In the genomic region with DNA sequence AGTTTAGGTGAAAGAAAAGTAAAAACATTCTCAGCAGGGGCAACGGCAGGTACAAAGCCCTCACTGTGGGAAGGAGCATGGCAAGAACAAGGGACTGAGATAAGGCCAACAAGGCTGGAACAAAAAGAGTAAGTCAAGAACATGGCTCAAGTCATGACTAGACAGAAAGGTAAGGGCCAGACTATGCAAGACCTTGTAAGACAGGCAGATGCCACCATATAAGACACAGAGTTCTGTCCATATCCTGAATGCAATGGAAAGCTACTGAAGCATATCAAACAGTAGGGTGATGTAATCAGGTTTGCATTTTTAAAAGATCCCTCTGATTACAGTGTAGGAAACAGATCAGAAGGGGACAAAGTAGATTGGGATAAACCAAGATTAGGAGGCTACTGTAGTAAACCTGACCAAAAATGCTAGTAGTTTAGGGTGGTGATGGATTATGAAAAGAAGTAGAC, we compare ENCODE assay signal across 1 cellular context.
TF ChIP-seq lines count a peak whose summit lies in the region.

No MANE protein-coding gene starts in this region.

TF ChIP-seq in GM23338, 12 proteins besides CTCF, POLR2A, EP300 and RAD21:
- TF ChIP-seq, protein P1, sequence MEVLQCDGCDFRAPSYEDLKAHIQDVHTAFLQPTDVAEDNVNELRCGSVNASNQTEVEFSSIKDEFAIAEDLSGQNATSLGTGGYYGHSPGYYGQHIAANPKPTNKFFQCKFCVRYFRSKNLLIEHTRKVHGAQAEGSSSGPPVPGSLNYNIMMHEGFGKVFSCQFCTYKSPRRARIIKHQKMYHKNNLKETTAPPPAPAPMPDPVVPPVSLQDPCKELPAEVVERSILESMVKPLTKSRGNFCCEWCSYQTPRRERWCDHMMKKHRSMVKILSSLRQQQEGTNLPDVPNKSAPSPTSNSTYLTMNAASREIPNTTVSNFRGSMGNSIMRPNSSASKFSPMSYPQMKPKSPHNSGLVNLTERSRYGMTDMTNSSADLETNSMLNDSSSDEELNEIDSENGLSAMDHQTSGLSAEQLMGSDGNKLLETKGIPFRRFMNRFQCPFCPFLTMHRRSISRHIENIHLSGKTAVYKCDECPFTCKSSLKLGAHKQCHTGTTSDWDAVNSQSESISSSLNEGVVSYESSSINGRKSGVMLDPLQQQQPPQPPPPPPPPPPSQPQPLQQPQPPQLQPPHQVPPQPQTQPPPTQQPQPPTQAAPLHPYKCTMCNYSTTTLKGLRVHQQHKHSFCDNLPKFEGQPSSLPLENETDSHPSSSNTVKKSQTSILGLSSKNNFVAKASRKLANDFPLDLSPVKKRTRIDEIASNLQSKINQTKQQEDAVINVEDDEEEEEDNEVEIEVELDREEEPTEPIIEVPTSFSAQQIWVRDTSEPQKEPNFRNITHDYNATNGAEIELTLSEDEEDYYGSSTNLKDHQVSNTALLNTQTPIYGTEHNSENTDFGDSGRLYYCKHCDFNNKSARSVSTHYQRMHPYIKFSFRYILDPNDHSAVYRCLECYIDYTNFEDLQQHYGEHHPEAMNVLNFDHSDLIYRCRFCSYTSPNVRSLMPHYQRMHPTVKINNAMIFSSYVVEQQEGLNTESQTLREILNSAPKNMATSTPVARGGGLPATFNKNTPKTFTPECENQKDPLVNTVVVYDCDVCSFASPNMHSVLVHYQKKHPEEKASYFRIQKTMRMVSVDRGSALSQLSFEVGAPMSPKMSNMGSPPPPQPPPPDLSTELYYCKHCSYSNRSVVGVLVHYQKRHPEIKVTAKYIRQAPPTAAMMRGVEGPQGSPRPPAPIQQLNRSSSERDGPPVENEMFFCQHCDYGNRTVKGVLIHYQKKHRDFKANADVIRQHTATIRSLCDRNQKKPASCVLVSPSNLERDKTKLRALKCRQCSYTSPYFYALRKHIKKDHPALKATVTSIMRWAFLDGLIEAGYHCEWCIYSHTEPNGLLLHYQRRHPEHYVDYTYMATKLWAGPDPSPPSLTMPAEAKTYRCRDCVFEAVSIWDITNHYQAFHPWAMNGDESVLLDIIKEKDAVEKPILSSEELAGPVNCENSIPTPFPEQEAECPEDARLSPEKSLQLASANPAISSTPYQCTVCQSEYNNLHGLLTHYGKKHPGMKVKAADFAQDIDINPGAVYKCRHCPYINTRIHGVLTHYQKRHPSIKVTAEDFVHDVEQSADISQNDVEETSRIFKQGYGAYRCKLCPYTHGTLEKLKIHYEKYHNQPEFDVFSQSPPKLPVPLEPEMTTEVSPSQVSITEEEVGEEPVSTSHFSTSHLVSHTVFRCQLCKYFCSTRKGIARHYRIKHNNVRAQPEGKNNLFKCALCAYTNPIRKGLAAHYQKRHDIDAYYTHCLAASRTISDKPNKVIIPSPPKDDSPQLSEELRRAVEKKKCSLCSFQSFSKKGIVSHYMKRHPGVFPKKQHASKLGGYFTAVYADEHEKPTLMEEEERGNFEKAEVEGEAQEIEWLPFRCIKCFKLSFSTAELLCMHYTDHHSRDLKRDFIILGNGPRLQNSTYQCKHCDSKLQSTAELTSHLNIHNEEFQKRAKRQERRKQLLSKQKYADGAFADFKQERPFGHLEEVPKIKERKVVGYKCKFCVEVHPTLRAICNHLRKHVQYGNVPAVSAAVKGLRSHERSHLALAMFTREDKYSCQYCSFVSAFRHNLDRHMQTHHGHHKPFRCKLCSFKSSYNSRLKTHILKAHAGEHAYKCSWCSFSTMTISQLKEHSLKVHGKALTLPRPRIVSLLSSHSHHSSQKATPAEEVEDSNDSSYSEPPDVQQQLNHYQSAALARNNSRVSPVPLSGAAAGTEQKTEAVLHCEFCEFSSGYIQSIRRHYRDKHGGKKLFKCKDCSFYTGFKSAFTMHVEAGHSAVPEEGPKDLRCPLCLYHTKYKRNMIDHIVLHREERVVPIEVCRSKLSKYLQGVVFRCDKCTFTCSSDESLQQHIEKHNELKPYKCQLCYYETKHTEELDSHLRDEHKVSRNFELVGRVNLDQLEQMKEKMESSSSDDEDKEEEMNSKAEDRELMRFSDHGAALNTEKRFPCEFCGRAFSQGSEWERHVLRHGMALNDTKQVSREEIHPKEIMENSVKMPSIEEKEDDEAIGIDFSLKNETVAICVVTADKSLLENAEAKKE (CRISPR knock-in tag; IDR thresholded peaks at IDR 0.05), result peak; percentile 55; the same call in 1 of the 2 replicates
- TF ChIP-seq, protein P2, sequence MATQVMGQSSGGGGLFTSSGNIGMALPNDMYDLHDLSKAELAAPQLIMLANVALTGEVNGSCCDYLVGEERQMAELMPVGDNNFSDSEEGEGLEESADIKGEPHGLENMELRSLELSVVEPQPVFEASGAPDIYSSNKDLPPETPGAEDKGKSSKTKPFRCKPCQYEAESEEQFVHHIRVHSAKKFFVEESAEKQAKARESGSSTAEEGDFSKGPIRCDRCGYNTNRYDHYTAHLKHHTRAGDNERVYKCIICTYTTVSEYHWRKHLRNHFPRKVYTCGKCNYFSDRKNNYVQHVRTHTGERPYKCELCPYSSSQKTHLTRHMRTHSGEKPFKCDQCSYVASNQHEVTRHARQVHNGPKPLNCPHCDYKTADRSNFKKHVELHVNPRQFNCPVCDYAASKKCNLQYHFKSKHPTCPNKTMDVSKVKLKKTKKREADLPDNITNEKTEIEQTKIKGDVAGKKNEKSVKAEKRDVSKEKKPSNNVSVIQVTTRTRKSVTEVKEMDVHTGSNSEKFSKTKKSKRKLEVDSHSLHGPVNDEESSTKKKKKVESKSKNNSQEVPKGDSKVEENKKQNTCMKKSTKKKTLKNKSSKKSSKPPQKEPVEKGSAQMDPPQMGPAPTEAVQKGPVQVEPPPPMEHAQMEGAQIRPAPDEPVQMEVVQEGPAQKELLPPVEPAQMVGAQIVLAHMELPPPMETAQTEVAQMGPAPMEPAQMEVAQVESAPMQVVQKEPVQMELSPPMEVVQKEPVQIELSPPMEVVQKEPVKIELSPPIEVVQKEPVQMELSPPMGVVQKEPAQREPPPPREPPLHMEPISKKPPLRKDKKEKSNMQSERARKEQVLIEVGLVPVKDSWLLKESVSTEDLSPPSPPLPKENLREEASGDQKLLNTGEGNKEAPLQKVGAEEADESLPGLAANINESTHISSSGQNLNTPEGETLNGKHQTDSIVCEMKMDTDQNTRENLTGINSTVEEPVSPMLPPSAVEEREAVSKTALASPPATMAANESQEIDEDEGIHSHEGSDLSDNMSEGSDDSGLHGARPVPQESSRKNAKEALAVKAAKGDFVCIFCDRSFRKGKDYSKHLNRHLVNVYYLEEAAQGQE (IDR thresholded peaks at IDR 0.05; ENCODE audit: unreplicated experiment), result no peak
- TF ChIP-seq NANOG (IDR thresholded peaks at IDR 0.05; ENCODE audit: borderline replicate concordance), result no peak
- no peak for TF ChIP-seq CREB1 (CRISPR knock-in tag; IDR thresholded peaks at IDR 0.05; ENCODE audit: low read depth)
- TF ChIP-seq ETS1 (IDR thresholded peaks at IDR 0.05), result no peak
- no peak for TF ChIP-seq ZNF331 (CRISPR knock-in tag; IDR thresholded peaks at IDR 0.05; ENCODE audit: low read depth)
- no peak for TF ChIP-seq EZH2 (IDR thresholded peaks at IDR 0.05; ENCODE audit: low read depth, unreplicated experiment)
